ENCODE assay signal across 15 cellular contexts in the genomic region with DNA sequence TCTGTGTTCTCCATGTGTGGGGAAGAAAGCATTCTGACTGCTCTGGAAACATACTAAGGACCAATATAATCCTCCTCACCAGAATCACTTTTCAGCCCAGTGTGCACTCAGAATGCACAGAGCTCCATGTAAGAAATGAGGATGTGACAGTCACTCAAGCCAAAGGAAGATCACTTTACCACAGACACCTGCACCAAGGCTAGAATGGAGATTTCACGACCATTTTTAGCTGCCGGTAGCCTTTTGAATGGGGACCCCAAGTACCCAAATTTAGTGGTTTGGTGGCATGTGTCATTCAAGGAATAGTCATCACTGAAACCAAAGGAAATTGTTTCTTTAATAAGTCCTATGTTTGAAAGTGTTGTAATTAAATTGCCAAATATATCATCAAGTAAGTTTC.
DNase-seq lines count a peak whose midpoint lies in the region; ATAC-seq and TF ChIP-seq lines count a peak whose summit lies in the region.
"Had no signal": no experiment of that assay in that cellular context is flagged by ENCODE, and none has a peak within 500 bp of the region (broad histone marks: within the 10 kb centered on the region; RNA-seq: fewer than 3 reads in every experiment).

No MANE protein-coding gene starts in this region.

- H3K9me3 ChIP-seq in OCI-LY3 (ENCODE audit: insufficient read depth, low read length) = no peaks in the 10 kb centered on the region
- no peaks in the 10 kb centered on the region for H3K9me3 ChIP-seq in Karpas-422 (ENCODE audit: low read length)
- H3K9me3 ChIP-seq: ovary, tibial nerve had no signal

- no peaks in the 10 kb centered on the region for H3K9me2 ChIP-seq in Karpas-422 (replicated peaks; ENCODE audit: insufficient read depth, low read length)

- TF ChIP-seq CTCF in OCI-LY3 (IDR thresholded peaks at IDR 0.05; ENCODE audit: low read depth, low read length) = no peak
- TF ChIP-seq CTCF in foreskin keratinocyte (conservative IDR thresholded peaks at IDR 0.05) = no peak

- peak overlapping the region; percentile 51 for H3K4me2 ChIP-seq in OCI-LY3 (ENCODE audit: low read length)
- H3K4me2 ChIP-seq in Karpas-422 (ENCODE audit: low read depth, low read length, poor library complexity, severe bottlenecking) = no peak overlapping the region

- H3K4me1 ChIP-seq in OCI-LY3 (ENCODE audit: low read length) (peaks cover 39% of the 10 kb centered on the region), foreskin keratinocyte (no peaks in the 10 kb centered on the region), Karpas-422 (ENCODE audit: low read length) (no peaks in the 10 kb centered on the region)
- H3K4me1 ChIP-seq: tibial nerve had no signal

- H4K20me1 ChIP-seq in OCI-LY3 (ENCODE audit: insufficient read depth, low read length) (no peaks in the 10 kb centered on the region), Karpas-422 (ENCODE audit: insufficient read depth, low read depth, low read length) (no peaks in the 10 kb centered on the region)

- H3K9ac ChIP-seq in OCI-LY3 (ENCODE audit: low read length) (no peak overlapping the region), Karpas-422 (ENCODE audit: low read length) (no peak overlapping the region)

- H3K36me3 ChIP-seq in OCI-LY3 (replicated peaks; ENCODE audit: low read depth, low read length) = peaks cover 3% of the 10 kb centered on the region
- no peaks in the 10 kb centered on the region for H3K36me3 ChIP-seq in Karpas-422 (ENCODE audit: insufficient read depth, low read length)
- H3K36me3 ChIP-seq: ovary, tibial nerve had no signal

- no peak overlapping the region for H3K4me3 ChIP-seq in OCI-LY3 (ENCODE audit: low read length)
- no peak overlapping the region for H3K4me3 ChIP-seq in Karpas-422 (ENCODE audit: low read length)
- H3K4me3 ChIP-seq: ovary, tibial nerve had no signal

- peak; percentile 69 for ATAC-seq in GM18868 (IDR thresholded peaks at IDR 0.05; ENCODE audit: unreplicated experiment)
- ATAC-seq in GM19467 (IDR thresholded peaks at IDR 0.05; ENCODE audit: unreplicated experiment) = peak; percentile 53
- ATAC-seq in HG02885 (IDR thresholded peaks at IDR 0.05; ENCODE audit: poor library complexity, unreplicated experiment) = peak; percentile 63
- no peak for ATAC-seq in HG03280 (IDR thresholded peaks at IDR 0.05; ENCODE audit: unreplicated experiment)
- no peak for ATAC-seq in foreskin keratinocyte

- DNase-seq in foreskin keratinocyte (no peak), Karpas-422 (no peak)
- DNase-seq: activated CD4-positive, alpha-beta T cell treated with anti-CD3 and anti-CD28 coated beads for 4 hours; activated gamma-delta T cell treated with Interleukin-2 at 50 U/mL for 16 hours; effector memory CD4-positive, alpha-beta T cell; NCI-H1092 treated with DMSO at 0.1 percent for 48 hours; NCI-H524 treated with DMSO at 0.1 percent for 48 hours; ovary; RPMI8226 had no signal

- H3K27ac ChIP-seq in OCI-LY3 (ENCODE audit: low read length) = peak overlapping the region; percentile 66
- no peak overlapping the region for H3K27ac ChIP-seq in foreskin keratinocyte
- H3K27ac ChIP-seq in Karpas-422 (ENCODE audit: low read length) = no peak overlapping the region
- H3K27ac ChIP-seq: ovary, tibial nerve had no signal

- H3K27me3 ChIP-seq in OCI-LY3 (ENCODE audit: low read depth, low read length) (no peaks in the 10 kb centered on the region), foreskin keratinocyte (no peaks in the 10 kb centered on the region), Karpas-422 (ENCODE audit: low read length) (no peaks in the 10 kb centered on the region)
- H3K27me3 ChIP-seq: ovary, tibial nerve had no signal

- no peaks in the 10 kb centered on the region for H3K79me2 ChIP-seq in OCI-LY3 (ENCODE audit: low read length)
- H3K79me2 ChIP-seq in Karpas-422 (ENCODE audit: low read length) = no peaks in the 10 kb centered on the region

- H2AFZ ChIP-seq in OCI-LY3 (ENCODE audit: low read depth, low read length) = no peak overlapping the region
- no peak overlapping the region for H2AFZ ChIP-seq in Karpas-422 (ENCODE audit: low read length)

Comparison
In these comparisons a context has a peak if more than half of its experiments do, and no peak if none do; other contexts are left out.
1. ATAC-seq: peak in GM18868 (single experiment), GM19467 (single experiment) and HG02885 (single experiment); none in HG03280 (single experiment) and foreskin keratinocyte (single experiment).